ENCODE assay signal across 16 cellular contexts in genomic region chr12:104529130-104529874, GRCh38.
"Had no signal": no experiment of that assay in that cellular context is flagged by ENCODE, and none has a peak within 500 bp of the region (broad histone marks: within the 10 kb centered on the region; RNA-seq: fewer than 3 reads in every experiment).

No MANE protein-coding gene starts in this region.

- H3K4me3 Mint-ChIP-seq: activated naive CD8-positive, alpha-beta T cell treated with anti-CD3 and anti-CD28 coated beads, Interleukin-2, amount 10 ng/mL, durations not matched to agents 7 days and 5 days; neural crest cell; stimulated activated naive CD8-positive, alpha-beta T cell treated with anti-CD3 and anti-CD28 coated beads, Interleukin-15, Interleukin-2, amounts not matched to agents 100 ng/mL and 50 ng/mL, for 24 hours; T-helper 17 cell had no signal

- H3K27ac Mint-ChIP-seq: stimulated activated naive CD8-positive, alpha-beta T cell treated with anti-CD3 and anti-CD28 coated beads, Interleukin-15, Interleukin-2, amounts not matched to agents 100 ng/mL and 50 ng/mL, for 24 hours had no signal

- H3K27me3 ChIP-seq: dorsolateral prefrontal cortex, esophagus squamous epithelium, heart left ventricle, ovary, testis had no signal

- H3K27ac ChIP-seq: dorsolateral prefrontal cortex, esophagus squamous epithelium, heart left ventricle, ovary, testis had no signal

- H3K27me3 Mint-ChIP-seq: activated naive CD8-positive, alpha-beta T cell treated with anti-CD3 and anti-CD28 coated beads, Interleukin-2, amount 10 ng/mL, durations not matched to agents 7 days and 5 days; stimulated activated naive CD8-positive, alpha-beta T cell treated with anti-CD3 and anti-CD28 coated beads, Interleukin-15, Interleukin-2, amounts not matched to agents 100 ng/mL and 50 ng/mL, for 24 hours; T-helper 17 cell had no signal

- H3K36me3 ChIP-seq: esophagus squamous epithelium, ovary had no signal

- DNase-seq: activated CD4-positive, alpha-beta T cell treated with anti-CD3 and anti-CD28 coated beads, Interleukin-2, amount 50 U/mL, for 48 hours; activated CD4-positive, CD25-positive, alpha-beta regulatory T cell treated with anti-CD3 and anti-CD28 coated beads, Interleukin-2, amount 50 U/mL, for 72 hours; activated naive CD8-positive, alpha-beta T cell treated with anti-CD3 and anti-CD28 coated beads, Interleukin-2, amount 10 ng/mL, durations not matched to agents 7 days and 5 days; activated T-cell treated with anti-CD3 and anti-CD28 coated beads, Interleukin-2, amount 50 U/mL, for 48 hours; anterior cingulate cortex; dorsolateral prefrontal cortex; esophagus squamous epithelium; heart left ventricle; left ventricle myocardium superior; ovary; stimulated activated CD4-positive, alpha-beta T cell treated with anti-CD3 and anti-CD28 coated beads, Interleukin-4, amount 100 ng/mL, for 1 hour; stimulated activated CD8-positive, alpha-beta memory T cell treated with anti-CD3 and anti-CD28 coated beads, Interleukin-4, amount 100 ng/mL, for 48 hours; T-helper 17 cell; testis had no signal

- H3K4me3 ChIP-seq: dorsolateral prefrontal cortex, esophagus squamous epithelium, heart left ventricle, ovary, testis had no signal

- H3K9me3 ChIP-seq: esophagus squamous epithelium, heart left ventricle, ovary, testis had no signal

- ATAC-seq: heart left ventricle, left ventricle myocardium superior, T-helper 17 cell had no signal
